25 cellular contexts compared by ENCODE assay signal in genomic region chr4:37224832-37225231, GRCh38. TPM values are rescaled to one million over a fixed set of nuclear protein-coding genes. Genes with fewer than 3 reads are reported as not detected.
DNase-seq lines count a peak whose midpoint lies in the region; ATAC-seq and TF ChIP-seq lines count a peak whose summit lies in the region.
"Had no signal": no experiment of that assay in that cellular context is flagged by ENCODE, and none has a peak within 500 bp of the region (broad histone marks: within the 10 kb centered on the region; RNA-seq: fewer than 3 reads in every experiment).

No MANE protein-coding gene starts in this region.

- TF ChIP-seq RAD21 in liver (IDR thresholded peaks at IDR 0.05) = no peak

- H3K9me3 ChIP-seq in liver (ENCODE audit: control insufficient read depth in 4 of 4, low read length in 3 of 4) (no peaks in the 10 kb centered on the region), right lobe of liver (no peaks in the 10 kb centered on the region), lung (ENCODE audit: control insufficient read depth in 2 of 2, insufficient read depth in 1 of 2, low read length in 1 of 2) (no peaks in the 10 kb centered on the region), subcutaneous abdominal adipose tissue (ENCODE audit: control insufficient read depth in 5 of 5, low read length in 5 of 5) (no peaks in the 10 kb centered on the region)
- H3K9me3 ChIP-seq: A549, BE2C, HAP-1 had no signal

- no peak overlapping the region for H3K4me3 ChIP-seq in liver (ENCODE audit: low read depth in 1 of 3, low read length in 3 of 3)
- no peak overlapping the region for H3K4me3 ChIP-seq in right lobe of liver
- H3K4me3 ChIP-seq in lung = no peak overlapping the region
- no peak overlapping the region for H3K4me3 ChIP-seq in subcutaneous abdominal adipose tissue (ENCODE audit: low read depth in 1 of 5, low read length in 5 of 5)
- H3K4me3 ChIP-seq: A549; BLaER1 treated with 17β-estradiol and CSF1 and Interleukin-3, amounts not matched to agents 10 nM and 100 nM; HAP-1 had no signal

- H3K36me3 Mint-ChIP-seq in WTC11 = no peaks in the 10 kb centered on the region
- H3K36me3 Mint-ChIP-seq: CD14-positive monocyte; CD8-positive, alpha-beta memory T cell had no signal

- TF ChIP-seq POLR2A in right lobe of liver (IDR thresholded peaks at IDR 0.05) = no peak

- intact Hi-C loops in right lobe of liver (cut with DNase I) = no loop called here

- DNase-seq in right lobe of liver (no peak), lung (ENCODE audit: low spot score) (no peak), WTC11 (ENCODE audit: low spot score) (no peak), NCI-H345 (lab: John Stamatoyannopoulos, UW) (no peak)
- DNase-seq: 8988T; ACHN; AML-193; BE2C; Calu3; CD4-positive, alpha-beta T cell; CD8-positive, alpha-beta memory T cell; COR-L47; DMS53; DMS79 treated with DMSO at 0.1 percent for 48 hours; GF-D8; GOT3; HFFc6 had no signal

- H3K36me3 ChIP-seq in liver (ENCODE audit: control insufficient read depth in 4 of 4, insufficient read depth in 3 of 4, low read depth in 1 of 4, low read length in 3 of 4) (no peaks in the 10 kb centered on the region), right lobe of liver (no peaks in the 10 kb centered on the region), lung (ENCODE audit: control insufficient read depth in 2 of 2, insufficient read depth in 2 of 2, low read length in 2 of 2) (no peaks in the 10 kb centered on the region), subcutaneous abdominal adipose tissue (ENCODE audit: control insufficient read depth in 5 of 5, insufficient read depth in 5 of 5, low read length in 5 of 5) (no peaks in the 10 kb centered on the region)
- H3K36me3 ChIP-seq: BE2C; BLaER1 treated with 17β-estradiol and CSF1 and Interleukin-3, amounts not matched to agents 10 nM and 100 nM; HAP-1 had no signal

- no peaks in the 10 kb centered on the region for H3K4me1 Mint-ChIP-seq in WTC11
- H3K4me1 Mint-ChIP-seq: CD8-positive, alpha-beta memory T cell had no signal

- no peak overlapping the region for H3K27ac Mint-ChIP-seq in WTC11
- H3K27ac Mint-ChIP-seq: CD14-positive monocyte; CD4-positive, alpha-beta T cell; CD8-positive, alpha-beta memory T cell; HFFc6 had no signal

- POLR2A ChIA-PET in WTC11 (lab: Charles Lee) = no interaction called here

- CTCF ChIA-PET in WTC11 (lab: Charles Lee) = no interaction called here

- no peak overlapping the region for H3K27ac ChIP-seq in liver (ENCODE audit: low read depth in 1 of 2, low read length in 2 of 2)
- H3K27ac ChIP-seq in right lobe of liver = no peak overlapping the region
- no peak overlapping the region for H3K27ac ChIP-seq in lung (ENCODE audit: low read depth in 1 of 2, low read length in 1 of 2)
- peak overlapping the region; percentile 73 for H3K27ac ChIP-seq in subcutaneous abdominal adipose tissue (ENCODE audit: low read depth, low read length)
- H3K27ac ChIP-seq: A549 had no signal

- peaks cover 0 to 7% (median 2%) of the 10 kb centered on the region in 4 donors for H3K27me3 ChIP-seq in liver (ENCODE audit: control insufficient read depth in 4 of 4, insufficient read depth in 4 of 4, low read length in 3 of 4)
- no peaks in the 10 kb centered on the region for H3K27me3 ChIP-seq in right lobe of liver
- H3K27me3 ChIP-seq in lung (ENCODE audit: control insufficient read depth, insufficient read depth) = no peaks in the 10 kb centered on the region
- H3K27me3 ChIP-seq in subcutaneous abdominal adipose tissue (ENCODE audit: control insufficient read depth in 5 of 5, insufficient read depth in 4 of 5, low read length in 5 of 5) = no peaks in the 10 kb centered on the region
- H3K27me3 ChIP-seq: BE2C; BLaER1 treated with 17β-estradiol and CSF1 and Interleukin-3, amounts not matched to agents 10 nM and 100 nM had no signal

- WGBS in liver = 79% methylated on average over 4 of the region's 4 CpGs
- WGBS in right lobe of liver (ENCODE audit: insufficient coverage, low coverage, low lambda C conversion rate, missing lambda C conversion rate) = 64% methylated on average over 4 of the region's 4 CpGs
- WGBS in lung, 2 donors = 67 to 84% methylated on average over 4 of the region's 4 CpGs

- 0 out of 2 replicates have a peak, but pooled peaks cover 3% of the 10 kb centered on the region for H3K9me3 Mint-ChIP-seq in WTC11
- H3K9me3 Mint-ChIP-seq: CD4-positive, alpha-beta T cell had no signal

- H3K9ac ChIP-seq in liver (ENCODE audit: low read depth in 1 of 2, low read length in 2 of 2) = no peak overlapping the region
- peak overlapping the region in 1 of 5 donors; percentile 56 for H3K9ac ChIP-seq in subcutaneous abdominal adipose tissue (ENCODE audit: low read length in 5 of 5)
- H3K9ac ChIP-seq: BLaER1 treated with 17β-estradiol and CSF1 and Interleukin-3, amounts not matched to agents 10 nM and 100 nM had no signal

- TF ChIP-seq CTCF in liver (IDR thresholded peaks at IDR 0.05; ENCODE audit: low read depth, low read length, missing input control) = no peak
- TF ChIP-seq CTCF in right lobe of liver (IDR thresholded peaks at IDR 0.05) = no peak
- TF ChIP-seq CTCF in lung (IDR thresholded peaks at IDR 0.05; ENCODE audit: control extremely low read depth, extremely low read depth) = no peak
- TF ChIP-seq CTCF in WTC11 (IDR thresholded peaks at IDR 0.05) = no peak

- ATAC-seq in right lobe of liver = no peak
- peak; percentile 53 for ATAC-seq in lung (ENCODE audit: insufficient read depth, low FRiP score)
- ATAC-seq in WTC11 = no peak
- ATAC-seq: A549 had no signal

- H3K4me1 ChIP-seq in liver (ENCODE audit: control insufficient read depth in 4 of 4, insufficient read depth in 4 of 4, low read length in 3 of 4) (no peaks in the 10 kb centered on the region), right lobe of liver (no peaks in the 10 kb centered on the region), lung (ENCODE audit: control insufficient read depth in 2 of 2, insufficient read depth in 2 of 2, low read length in 2 of 2) (no peaks in the 10 kb centered on the region), subcutaneous abdominal adipose tissue (ENCODE audit: control insufficient read depth in 5 of 5, insufficient read depth in 5 of 5, low read length in 5 of 5) (peaks cover 0 to 39% (median 25%) of the 10 kb centered on the region in 5 donors)
- H3K4me1 ChIP-seq: A549, BE2C, HAP-1 had no signal

- no peaks in the 10 kb centered on the region for H3K27me3 Mint-ChIP-seq in WTC11 (ENCODE audit: low read depth)

- no peak overlapping the region for H3K4me3 Mint-ChIP-seq in WTC11
- H3K4me3 Mint-ChIP-seq: CD14-positive monocyte; CD4-positive, alpha-beta T cell; CD8-positive, alpha-beta memory T cell; HFFc6 had no signal

TF ChIP-seq in liver, 16 proteins besides CTCF, POLR2A, EP300 and RAD21 (continues in another document):
- TF ChIP-seq NR2F2 (IDR thresholded peaks at IDR 0.05) = peak; percentile 47
- no peak for TF ChIP-seq REST (IDR thresholded peaks at IDR 0.05)

TF ChIP-seq in WTC11, 78 proteins besides CTCF, POLR2A, EP300 and RAD21:
- TF ChIP-seq GTF2I (CRISPR knock-in tag; conservative IDR thresholded peaks at IDR 0.05) = no peak

RNA-seq across cellular contexts. Expression of gene NWD2, which starts 19.7 kb away (rescaled TPM):
- total RNA-seq in liver (under 1 TPM; 0.08 to 0.37 TPM), right lobe of liver (under 1 TPM in 1 of 6 experiments, not detected in 5; 0.05 TPM), lung (under 1 TPM in 1 of 2 donors, not detected in 1; 0.17 TPM), WTC11 (2021) (0.05 to 0.07 TPM in 2 of 3 replicates, not detected in the other)
- polyA plus RNA-seq in liver (not detected), lung (not detected)
- total RNA-seq: CD4-positive, alpha-beta T cell; CD8-positive, alpha-beta memory T cell; Daoy; G401; HFFc6 had no signal
- polyA plus RNA-seq: A549; CD14-positive monocyte; CD8-positive, alpha-beta memory T cell had no signal
